In genomic region chr1:200708161-200708560, GRCh38 we compare ENCODE assay signal across 19 cellular contexts.
"Had no signal": no experiment of that assay in that cellular context is flagged by ENCODE, and none has a peak within 500 bp of the region (broad histone marks: within the 10 kb centered on the region; RNA-seq: fewer than 3 reads in every experiment).

No MANE protein-coding gene starts in this region.

- H3K27me3 ChIP-seq: colonic mucosa, dorsolateral prefrontal cortex, esophagus muscularis mucosa, esophagus squamous epithelium, foreskin keratinocyte, gastrocnemius medialis, gastroesophageal sphincter, heart left ventricle, heart right ventricle had no signal

- DNase-seq: colonic mucosa; cortex of kidney; dermis blood vessel endothelial cell; dorsolateral prefrontal cortex; effector CD4-positive, alpha-beta T cell; effector CD8-positive, alpha-beta T cell; effector memory CD4-positive, alpha-beta T cell; effector memory CD8-positive, alpha-beta T cell; endodermal cell; esophagus squamous epithelium; foreskin melanocyte; gastrocnemius medialis; glutamatergic neuron; heart left ventricle; heart right ventricle had no signal

- H3K36me3 ChIP-seq: colonic mucosa, esophagus muscularis mucosa, esophagus squamous epithelium, gastrocnemius medialis, gastroesophageal sphincter, heart left ventricle, heart right ventricle had no signal

- H3K9me3 ChIP-seq: colonic mucosa, esophagus muscularis mucosa, esophagus squamous epithelium, gastrocnemius medialis, gastroesophageal sphincter, heart left ventricle, heart right ventricle had no signal

- H3K27ac ChIP-seq: colonic mucosa, coronary artery, dorsolateral prefrontal cortex, esophagus muscularis mucosa, esophagus squamous epithelium, foreskin keratinocyte, gastrocnemius medialis, gastroesophageal sphincter, heart left ventricle, heart right ventricle had no signal

- H3K4me3 ChIP-seq: colonic mucosa, coronary artery, dorsolateral prefrontal cortex, esophagus muscularis mucosa, esophagus squamous epithelium, gastrocnemius medialis, gastroesophageal sphincter, heart left ventricle, heart right ventricle had no signal

- H3K4me1 ChIP-seq: colonic mucosa, esophagus muscularis mucosa, esophagus squamous epithelium, foreskin keratinocyte, gastrocnemius medialis, gastroesophageal sphincter, heart left ventricle, heart right ventricle had no signal
